Comparison of ENCODE assay signal across 17 cellular contexts in genomic region chr20:17169575-17170136, GRCh38. TPM values are rescaled to one million over a fixed set of nuclear protein-coding genes. Genes with fewer than 3 reads are reported as not detected.
A peak's percentile ranks its signal among the peaks of the same experiment; 100 is the strongest.
DNase-seq lines count a peak whose midpoint lies in the region; ATAC-seq, FAIRE-seq and TF ChIP-seq lines count a peak whose summit lies in the region.
"Had no signal": no experiment of that assay in that cellular context is flagged by ENCODE, and none has a peak within 500 bp of the region (broad histone marks: within the 10 kb centered on the region; RNA-seq: fewer than 3 reads in every experiment).

No MANE protein-coding gene starts in this region.

- H3K18ac ChIP-seq in H1 (ENCODE audit: extremely low read depth, low read length) = no peak overlapping the region

- H3K27me3 Mint-ChIP-seq in activated naive CD8-positive, alpha-beta T cell treated with anti-CD3 and anti-CD28 coated beads for 36 hours = peaks cover 4% of the 10 kb centered on the region
- H3K27me3 Mint-ChIP-seq: activated CD8-positive, alpha-beta T cell treated with anti-CD3 and anti-CD28 coated beads for 36 hours; activated T-helper 17 cell treated with anti-CD3 and anti-CD28 coated beads, Interleukin-2, amount 50 U/mL, for 72 hours; memory B cell had no signal

- H3K4me3 ChIP-seq in BLaER1 = no peak overlapping the region
- H3K4me3 ChIP-seq in H1 (ENCODE audit: extremely low read depth in 1 of 4, insufficient read depth in 2 of 4, low read depth in 3 of 4, low read length in 4 of 4) = no peak overlapping the region
- no peak overlapping the region for H3K4me3 ChIP-seq in lower leg skin (ENCODE audit: low read depth, poor library complexity, severe bottlenecking)
- H3K4me3 ChIP-seq: gastroesophageal sphincter, SJCRH30, transverse colon had no signal

- H3K4me2 ChIP-seq in BLaER1 = peak overlapping the region; percentile 1; the same call in 1 of the 2 replicates
- no peak overlapping the region for H3K4me2 ChIP-seq in H1 (ENCODE audit: insufficient read depth in 1 of 2, low read depth in 2 of 2, low read length in 2 of 2)

- H3K27ac ChIP-seq in BLaER1 (no peak overlapping the region), H1 (ENCODE audit: low read depth, low read length) (no peak overlapping the region)
- H3K27ac ChIP-seq: gastroesophageal sphincter, neutrophil, SJCRH30, transverse colon had no signal

- no peak overlapping the region for H2BK120ac ChIP-seq in H1 (replicated peaks; ENCODE audit: low read depth, low read length)

- no peak overlapping the region for H3K4ac ChIP-seq in H1 (replicated peaks; ENCODE audit: insufficient read length, low read depth, low read length)

- no peaks in the 10 kb centered on the region for H3K9me3 Mint-ChIP-seq in activated naive CD8-positive, alpha-beta T cell treated with anti-CD3 and anti-CD28 coated beads for 36 hours
- H3K9me3 Mint-ChIP-seq: activated CD8-positive, alpha-beta T cell treated with anti-CD3 and anti-CD28 coated beads for 36 hours; activated T-helper 17 cell treated with anti-CD3 and anti-CD28 coated beads, Interleukin-2, amount 50 U/mL, for 72 hours had no signal

- H3K27ac Mint-ChIP-seq in activated naive CD8-positive, alpha-beta T cell treated with anti-CD3 and anti-CD28 coated beads for 36 hours = no peak overlapping the region
- H3K27ac Mint-ChIP-seq: activated CD8-positive, alpha-beta T cell treated with anti-CD3 and anti-CD28 coated beads for 36 hours; activated T-helper 17 cell treated with anti-CD3 and anti-CD28 coated beads, Interleukin-2, amount 50 U/mL, for 72 hours; memory B cell had no signal

- no peak overlapping the region for H3K56ac ChIP-seq in H1 (replicated peaks; ENCODE audit: insufficient read length, low read depth, low read length)

- no peaks in the 10 kb centered on the region for H3K9me3 ChIP-seq in BLaER1
- no peaks in the 10 kb centered on the region for H3K9me3 ChIP-seq in H1 (ENCODE audit: insufficient read depth in 2 of 2, low read depth in 1 of 2, low read length in 1 of 2)
- H3K9me3 ChIP-seq: gastroesophageal sphincter, neutrophil, SJCRH30, transverse colon had no signal

- TF ChIP-seq POLR2A in H1 (IDR thresholded peaks at IDR 0.05; ENCODE audit: control extremely low read depth in 1 of 2, low read depth in 2 of 2, low read length in 2 of 2) = no peak
- TF ChIP-seq POLR2A in lower leg skin (IDR thresholded peaks at IDR 0.05) = no peak

- no peak overlapping the region for H2BK5ac ChIP-seq in H1 (ENCODE audit: low read depth, low read length)

- no peak overlapping the region for H4K5ac ChIP-seq in H1 (ENCODE audit: insufficient read length, low read depth, low read length)

- H2BK12ac ChIP-seq in H1 (ENCODE audit: low read depth, low read length) = no peak overlapping the region

- H4K8ac ChIP-seq in H1 (ENCODE audit: extremely low read depth, insufficient read depth, low read length) = no peak overlapping the region

- 66% methylated on average over 5 of the region's 5 CpGs; no CpG with 5 or more reads in 1 of the 2 experiments for WGBS in H1 (ENCODE audit: extremely low coverage in 1 of 2, insufficient coverage in 1 of 2, insufficient read length in 1 of 2, insufficient replicate concordance in 2 of 2, low coverage in 1 of 2, low lambda C conversion rate in 2 of 2, missing lambda C conversion rate in 1 of 2), 2 experiments
- 19 to 20% methylated on average over 5 of the region's 5 CpGs for WGBS in lower leg skin, 2 donors

- H3K14ac ChIP-seq in H1 (ENCODE audit: insufficient read length) = no peak overlapping the region

- no peak overlapping the region for H3K23ac ChIP-seq in H1 (ENCODE audit: insufficient read length)

- POLR2A ChIA-PET in H1 (lab: Charles Lee; ENCODE audit: partially characterized antibody) = no interaction called here

- H3K4me3 Mint-ChIP-seq in activated naive CD8-positive, alpha-beta T cell treated with anti-CD3 and anti-CD28 coated beads for 36 hours = no peak overlapping the region
- H3K4me3 Mint-ChIP-seq: activated CD8-positive, alpha-beta T cell treated with anti-CD3 and anti-CD28 coated beads for 36 hours; activated T-helper 17 cell treated with anti-CD3 and anti-CD28 coated beads, Interleukin-2, amount 50 U/mL, for 72 hours; memory B cell had no signal

- no peak for ATAC-seq in HG03432 (IDR thresholded peaks at IDR 0.05; ENCODE audit: unreplicated experiment)
- ATAC-seq: activated CD8-positive, alpha-beta T cell treated with anti-CD3 and anti-CD28 coated beads for 36 hours; activated T-helper 17 cell treated with anti-CD3 and anti-CD28 coated beads, Interleukin-2, amount 50 U/mL, for 72 hours; gastroesophageal sphincter had no signal

- CTCF ChIA-PET in H1 (lab: Charles Lee; ENCODE audit: partially characterized antibody) = interaction anchor here (0.6 kb wide), 1 partner anchor 340 kb away, joined by 3 read pairs; no protein-coding TSS in a partner anchor

- intact Hi-C loops in lower leg skin (cut with DNase I; ENCODE audit: low total_unique reads) = no loop called here

- no peak overlapping the region for H4K91ac ChIP-seq in H1 (replicated peaks; ENCODE audit: insufficient read length, low read length)

- no peaks in the 10 kb centered on the region for H3K23me2 ChIP-seq in H1 (ENCODE audit: low read depth, low read length)

- H3K27me3 ChIP-seq in BLaER1 (no peaks in the 10 kb centered on the region; the same call in 1 of the 2 replicates), H1 (replicated peaks in 1 of 4; ENCODE audit: control insufficient read depth in 3 of 4, extremely low read depth in 1 of 4, insufficient read depth in 3 of 4, low read length in 3 of 4) (no peaks in the 10 kb centered on the region)
- H3K27me3 ChIP-seq: gastroesophageal sphincter, neutrophil, SJCRH30, transverse colon had no signal

- H4K20me1 ChIP-seq in BLaER1 = no peaks in the 10 kb centered on the region
- H4K20me1 ChIP-seq in H1 (replicated peaks in 1 of 2; ENCODE audit: control insufficient read depth in 1 of 2, insufficient read depth in 2 of 2, low read length in 2 of 2) = no peaks in the 10 kb centered on the region

- TF ChIP-seq CTCF in H1 (IDR thresholded peaks at IDR 0.05; ENCODE audit: control extremely low read depth in 1 of 3, insufficient read depth in 1 of 3, low read depth in 1 of 3, low read length in 3 of 3) = no peak
- no peak for TF ChIP-seq CTCF in lower leg skin (IDR thresholded peaks at IDR 0.05)

- H2BK20ac ChIP-seq in H1 (ENCODE audit: low read length) = no peak overlapping the region

- no peaks in the 10 kb centered on the region for H3K79me2 ChIP-seq in H1 (ENCODE audit: control insufficient read depth in 1 of 2, insufficient read depth in 2 of 2, low read length in 2 of 2)

- no peak overlapping the region for H2AK5ac ChIP-seq in H1 (ENCODE audit: low read depth, low read length)

- H3K36me3 ChIP-seq in BLaER1 = no peaks in the 10 kb centered on the region
- H3K36me3 ChIP-seq in H1 (ENCODE audit: control insufficient read depth in 2 of 4, insufficient read depth in 4 of 4, low read length in 3 of 4) = no peaks in the 10 kb centered on the region
- H3K36me3 ChIP-seq: gastroesophageal sphincter, neutrophil, SJCRH30, transverse colon had no signal

- H2AFZ ChIP-seq in H1 (ENCODE audit: low read length) = 0 out of 2 replicates have a peak overlapping the region, but pooled peaks have one; percentile 19

- TF ChIP-seq RAD21 in H1 (IDR thresholded peaks at IDR 0.05 in 1 of 2, conservative IDR thresholded peaks at IDR 0.05 in 1 of 2; ENCODE audit: low read depth in 2 of 2, low read length in 2 of 2) = no peak

- H3K79me1 ChIP-seq in H1 (ENCODE audit: low read depth, low read length) = no peaks in the 10 kb centered on the region

- H3K9ac ChIP-seq in BLaER1 = no peak overlapping the region
- H3K9ac ChIP-seq in H1 (replicated peaks in 1 of 4; ENCODE audit: extremely low read depth in 1 of 4, low read depth in 3 of 4, low read length in 3 of 4) = no peak overlapping the region

- H3K4me1 Mint-ChIP-seq in activated naive CD8-positive, alpha-beta T cell treated with anti-CD3 and anti-CD28 coated beads for 36 hours = no peaks in the 10 kb centered on the region
- H3K4me1 Mint-ChIP-seq: activated T-helper 17 cell treated with anti-CD3 and anti-CD28 coated beads, Interleukin-2, amount 50 U/mL, for 72 hours; memory B cell had no signal

- H2BK15ac ChIP-seq in H1 (ENCODE audit: low read length) = no peak overlapping the region

- H3K36me3 Mint-ChIP-seq in activated naive CD8-positive, alpha-beta T cell treated with anti-CD3 and anti-CD28 coated beads for 36 hours = no peaks in the 10 kb centered on the region
- H3K36me3 Mint-ChIP-seq: memory B cell had no signal

- H3K4me1 ChIP-seq in BLaER1 = peaks cover 12% of the 10 kb centered on the region
- no peaks in the 10 kb centered on the region; a peak in 1 of 7 replicates for H3K4me1 ChIP-seq in H1 (replicated peaks in 1 of 4; ENCODE audit: control insufficient read depth in 3 of 4, insufficient read depth in 4 of 4, low read length in 3 of 4)
- H3K4me1 ChIP-seq: gastroesophageal sphincter, transverse colon had no signal

- no peak for FAIRE-seq in H1 (lab: Jason Lieb, UNC)

- DNase-seq in NCI-H1105 (lab: John Stamatoyannopoulos, UW) (peak; percentile 81), NCI-H2196 (lab: John Stamatoyannopoulos, UW; ENCODE audit: unreplicated experiment) (peak; percentile 85), H1 (ENCODE audit: low read depth in 1 of 2, low spot score in 2 of 2) (no peak), lower leg skin (ENCODE audit: low spot score in 2 of 2) (no peak)
- no peak for DNase-seq in activated naive CD8-positive, alpha-beta T cell treated with anti-CD3 and anti-CD28 coated beads for 36 hours
- DNase-seq in activated CD4-positive, alpha-beta T cell treated with anti-CD3 and anti-CD28 coated beads, Interleukin-2, amount 50 U/mL, for 48 hours = no peak
- DNase-seq: activated CD8-positive, alpha-beta T cell treated with anti-CD3 and anti-CD28 coated beads for 36 hours; MM.1S; transverse colon had no signal

- no peak for TF ChIP-seq EP300 in H1 (IDR thresholded peaks at IDR 0.05; ENCODE audit: borderline replicate concordance in 1 of 2, low read depth in 2 of 2, low read length in 2 of 2)

TF ChIP-seq in H1, 55 proteins besides CTCF, POLR2A, EP300 and RAD21:
- no peak for TF ChIP-seq RXRA (IDR thresholded peaks at IDR 0.05; ENCODE audit: insufficient read depth, low read depth, low read length)
- no peak for TF ChIP-seq RBBP5 (IDR thresholded peaks at IDR 0.05; ENCODE audit: borderline replicate concordance, low read depth, low read length)

RNA-seq across cellular contexts. Expression of gene PCSK2, which starts 57.2 kb away (rescaled TPM):
- 1.9 and 2.1 TPM in 2 replicates for total RNA-seq in H1 (2021; fragmentation: NEBNext Ultra II Directional; extraction: Animal tissue kit (Norgen Biotek cat#: 25700))
- polyA plus RNA-seq in H1 (2011; rRNA removed) = 2.6 and 4.2 TPM in 2 replicates
- polyA plus RNA-seq in H1 (2011; cell fraction: cytosol; rRNA removed) = 2.7 TPM
- 2.6 TPM for polyA plus RNA-seq in H1 (2011; cell fraction: nucleus; rRNA removed)
- polyA plus RNA-seq in H1 (2012, experiment 1 of 2) = 2.4 to 4.1 TPM (median 3.5 TPM) in 4 replicates
- 1.5 TPM for polyA plus RNA-seq in H1 (2012, experiment 2 of 2)
- 1.4 TPM for polyA plus RNA-seq in H1 (2013, experiment 1 of 2)
- 1.1 TPM for polyA plus RNA-seq in H1 (2013, experiment 2 of 2)
- 1.2 and 3.5 TPM in 2 replicates for polyA minus RNA-seq in H1 (2011; rRNA and poly(A)+ RNA removed)
- polyA minus RNA-seq in H1 (2011; cell fraction: cytosol; rRNA and poly(A)+ RNA removed) = 1.6 TPM
- 1.2 TPM for polyA minus RNA-seq in H1 (2011; cell fraction: nucleus; rRNA and poly(A)+ RNA removed)
- total RNA-seq in activated naive CD8-positive, alpha-beta T cell treated with anti-CD3 and anti-CD28 coated beads for 36 hours = not detected
- total RNA-seq in lower leg skin = 10 to 100 TPM in 2 of 4 donors, 1 to 10 TPM in 2; 5.3 to 18.1 (median 10.9) TPM
- total RNA-seq: activated CD8-positive, alpha-beta T cell treated with anti-CD3 and anti-CD28 coated beads for 36 hours; activated T-helper 17 cell treated with anti-CD3 and anti-CD28 coated beads, Interleukin-2, amount 50 U/mL, for 72 hours; chondrocyte; SJCRH30 had no signal

Comparison
In these comparisons a context has a peak if more than half of its experiments do, and no peak if none do; other contexts are left out.
1. DNase-seq: peak in NCI-H1105 (single experiment) and NCI-H2196 (single experiment); none in H1 (0 of 2), activated naive CD8-positive, alpha-beta T cell treated with anti-CD3 and anti-CD28 coated beads for 36 hours (single experiment), activated CD4-positive, alpha-beta T cell treated with anti-CD3 and anti-CD28 coated beads, Interleukin-2, amount 50 U/mL, for 48 hours (0 of 2) and lower leg skin (0 of 2).